20 cellular contexts compared by ENCODE assay signal in genomic region chr20:43583133-43583864, GRCh38. TPM values are rescaled to one million over a fixed set of nuclear protein-coding genes. Genes with fewer than 3 reads are reported as not detected.
A peak's percentile ranks its signal among the peaks of the same experiment; 100 is the strongest.
DNase-seq lines count a peak whose midpoint lies in the region; ATAC-seq and TF ChIP-seq lines count a peak whose summit lies in the region.
"Had no signal": no experiment of that assay in that cellular context is flagged by ENCODE, and none has a peak within 500 bp of the region (broad histone marks: within the 10 kb centered on the region; RNA-seq: fewer than 3 reads in every experiment).

No MANE protein-coding gene starts in this region.

- no peak for ATAC-seq in omental fat pad (ENCODE audit: low FRiP score)
- no peak for ATAC-seq in upper lobe of left lung (ENCODE audit: low FRiP score in 2 of 2)
- ATAC-seq: gastroesophageal sphincter; left colon; Panc1; stimulated activated naive CD8-positive, alpha-beta T cell treated with anti-CD3 and anti-CD28 coated beads, Interleukin-15, amount 100 ng/mL, for 72 hours had no signal

- H3K4me1 ChIP-seq in adipocyte (ENCODE audit: control insufficient read depth, insufficient read depth, low read length) (peaks cover 35% of the 10 kb centered on the region), upper lobe of left lung (peaks cover 8 to 20% (median 15%) of the 10 kb centered on the region in 4 donors)
- H3K4me1 ChIP-seq: gastroesophageal sphincter had no signal

- DNase-seq in NCI-H526 (lab: John Stamatoyannopoulos, UW) (peak; percentile 30 to 51), adipocyte (ENCODE audit: low read depth) (no peak), omental fat pad (ENCODE audit: low spot score) (no peak), H4 (ENCODE audit: low spot score) (no peak), upper lobe of left lung (no peak)
- DNase-seq: activated CD4-positive, alpha-beta T cell treated with anti-CD3 and anti-CD28 coated beads, Interleukin-2, amount 50 U/mL, for 4 hours; activated CD4-positive, CD25-positive, alpha-beta regulatory T cell; activated naive CD4-positive, alpha-beta T cell treated with anti-CD3 and anti-CD28 coated beads, Interleukin-2, amount 50 U/mL, for 16 hours; CD4-positive, CD25-positive, alpha-beta regulatory T cell; central memory CD4-positive, alpha-beta T cell; DMS 273 treated with DMSO at 0.1 percent for 48 hours; mesendoderm; naive B cell; SIG-M5; stimulated activated naive CD8-positive, alpha-beta T cell treated with anti-CD3 and anti-CD28 coated beads, Interleukin-15, amount 100 ng/mL, for 72 hours had no signal

- H3K36me3 ChIP-seq in adipocyte (ENCODE audit: control insufficient read depth, insufficient read depth, low read length, severe bottlenecking) (no peaks in the 10 kb centered on the region), upper lobe of left lung (no peaks in the 10 kb centered on the region)
- H3K36me3 ChIP-seq: gastroesophageal sphincter had no signal

- H3K9me3 ChIP-seq in adipocyte (ENCODE audit: control insufficient read depth, low read length) (no peaks in the 10 kb centered on the region), upper lobe of left lung (no peaks in the 10 kb centered on the region)
- H3K9me3 ChIP-seq: gastroesophageal sphincter had no signal

- no peak overlapping the region for H3K4me3 ChIP-seq in adipocyte (ENCODE audit: low read length)
- H3K4me3 ChIP-seq in upper lobe of left lung = no peak overlapping the region
- H3K4me3 ChIP-seq: gastroesophageal sphincter had no signal

- TF ChIP-seq CTCF in omental fat pad (IDR thresholded peaks at IDR 0.05) (no peak), upper lobe of left lung (IDR thresholded peaks at IDR 0.05) (no peak)

- TF ChIP-seq EP300 in upper lobe of left lung (IDR thresholded peaks at IDR 0.05) = no peak

- no peak for TF ChIP-seq POLR2A in upper lobe of left lung (IDR thresholded peaks at IDR 0.05)

- H3K27ac ChIP-seq in layer of hippocampus (ENCODE audit: low read depth, low read length) (peak overlapping the region; percentile 13), temporal lobe (ENCODE audit: low read depth, low read length) (peak overlapping the region; percentile 38), upper lobe of left lung (peak overlapping the region in 1 of 4 donors; percentile 35)
- H3K27ac ChIP-seq: gastroesophageal sphincter had no signal

- peak overlapping the region; percentile 6 for H3K9ac ChIP-seq in adipocyte (ENCODE audit: low read length)

- 79 to 87% methylated on average over 7 of the region's 7 CpGs for WGBS in upper lobe of left lung, 2 donors

- H3K27me3 ChIP-seq in adipocyte (replicated peaks; ENCODE audit: control insufficient read depth, insufficient read depth, low read length) (no peaks in the 10 kb centered on the region), layer of hippocampus (ENCODE audit: control insufficient read depth, insufficient read depth, low read length) (no peaks in the 10 kb centered on the region), upper lobe of left lung (no peaks in the 10 kb centered on the region)
- H3K27me3 ChIP-seq: gastroesophageal sphincter had no signal

RNA-seq across cellular contexts. Expression of gene IFT52, which starts 7.4 kb away (rescaled TPM):
- 48.4 TPM for total RNA-seq in temporal lobe
- total RNA-seq in omental fat pad = 10 to 100 TPM; 16.9 to 54.7 (median 19.1) TPM
- total RNA-seq in H4 (2014; rRNA removed; shearing (Covaris generic)) = 32.1 TPM in 2 replicates
- total RNA-seq in upper lobe of left lung = 10 to 100 TPM; 16.8 to 25.2 (median 18.5) TPM

RNA-seq across cellular contexts. Expression of gene SGK2, which starts 24.5 kb away (rescaled TPM):
- total RNA-seq in temporal lobe (0.74 TPM), omental fat pad (10 to 100 TPM in 3 of 4 donors, 1 to 10 TPM in 1; 3.6 to 15.1 (median 14.4) TPM), upper lobe of left lung (1 to 10 TPM in 4 of 6 donors, under 1 TPM in 2; 0.91 to 1.9 (median 1.1) TPM)
- total RNA-seq in H4 (2014; rRNA removed; shearing (Covaris generic)) = 0.23 TPM in 1 of 2 replicates, not detected in the other

Comparison
In these comparisons a context has a peak if more than half of its experiments do, and no peak if none do; other contexts are left out.
1. DNase-seq: peak in NCI-H526 (2 of 2); none in adipocyte (single experiment), omental fat pad (single experiment), H4 (single experiment) and upper lobe of left lung (0 of 2).